In the genomic region with DNA sequence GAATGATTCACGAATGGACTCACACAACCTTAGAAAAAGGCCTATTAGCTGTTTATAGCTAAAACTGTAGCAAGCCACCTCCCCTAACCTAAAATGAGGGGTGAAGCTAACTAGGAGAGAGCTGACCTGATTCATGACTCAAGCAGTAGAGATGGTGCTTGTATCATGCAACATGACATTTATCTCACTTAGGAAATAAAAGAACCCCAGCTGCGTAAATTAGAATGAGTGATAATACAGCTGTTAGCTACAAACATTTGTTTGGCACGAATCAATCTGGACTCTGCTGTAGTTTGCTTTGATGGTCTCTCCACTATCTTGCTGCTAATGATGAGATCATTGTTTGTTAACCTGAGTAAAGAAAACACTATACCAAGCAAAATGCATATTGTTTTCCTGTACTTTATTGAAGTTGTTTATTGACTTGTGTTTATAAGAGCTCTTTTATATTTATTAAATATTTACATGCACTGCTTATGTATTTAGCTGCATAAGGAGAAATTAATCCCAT, we compare ENCODE assay signal across 1 cellular context.
TF ChIP-seq lines count a peak whose summit lies in the region.

No MANE protein-coding gene starts in this region.

TF ChIP-seq in SK-N-SH treated with all-trans-retinoic acid at 6 μM for 48 hours, 23 proteins besides CTCF, POLR2A, EP300 and RAD21 (continued from another document):
- TF ChIP-seq, protein P1, sequence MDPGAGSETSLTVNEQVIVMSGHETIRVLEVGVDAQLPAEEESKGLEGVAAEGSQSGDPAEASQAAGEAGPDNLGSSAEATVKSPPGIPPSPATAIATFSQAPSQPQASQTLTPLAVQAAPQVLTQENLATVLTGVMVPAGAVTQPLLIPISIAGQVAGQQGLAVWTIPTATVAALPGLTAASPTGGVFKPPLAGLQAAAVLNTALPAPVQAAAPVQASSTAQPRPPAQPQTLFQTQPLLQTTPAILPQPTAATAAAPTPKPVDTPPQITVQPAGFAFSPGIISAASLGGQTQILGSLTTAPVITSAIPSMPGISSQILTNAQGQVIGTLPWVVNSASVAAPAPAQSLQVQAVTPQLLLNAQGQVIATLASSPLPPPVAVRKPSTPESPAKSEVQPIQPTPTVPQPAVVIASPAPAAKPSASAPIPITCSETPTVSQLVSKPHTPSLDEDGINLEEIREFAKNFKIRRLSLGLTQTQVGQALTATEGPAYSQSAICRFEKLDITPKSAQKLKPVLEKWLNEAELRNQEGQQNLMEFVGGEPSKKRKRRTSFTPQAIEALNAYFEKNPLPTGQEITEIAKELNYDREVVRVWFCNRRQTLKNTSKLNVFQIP (CRISPR knock-in tag; IDR thresholded peaks at IDR 0.05; ENCODE audit: borderline replicate concordance, low read depth): no peak
- TF ChIP-seq TCF4 (CRISPR knock-in tag; IDR thresholded peaks at IDR 0.05; ENCODE audit: borderline replicate concordance): no peak
- TF ChIP-seq, protein P2, sequence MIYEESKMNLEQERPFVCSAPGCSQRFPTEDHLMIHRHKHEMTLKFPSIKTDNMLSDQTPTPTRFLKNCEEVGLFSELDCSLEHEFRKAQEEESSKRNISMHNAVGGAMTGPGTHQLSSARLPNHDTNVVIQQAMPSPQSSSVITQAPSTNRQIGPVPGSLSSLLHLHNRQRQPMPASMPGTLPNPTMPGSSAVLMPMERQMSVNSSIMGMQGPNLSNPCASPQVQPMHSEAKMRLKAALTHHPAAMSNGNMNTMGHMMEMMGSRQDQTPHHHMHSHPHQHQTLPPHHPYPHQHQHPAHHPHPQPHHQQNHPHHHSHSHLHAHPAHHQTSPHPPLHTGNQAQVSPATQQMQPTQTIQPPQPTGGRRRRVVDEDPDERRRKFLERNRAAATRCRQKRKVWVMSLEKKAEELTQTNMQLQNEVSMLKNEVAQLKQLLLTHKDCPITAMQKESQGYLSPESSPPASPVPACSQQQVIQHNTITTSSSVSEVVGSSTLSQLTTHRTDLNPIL (CRISPR knock-in tag; IDR thresholded peaks at IDR 0.05; ENCODE audit: low read depth): no peak
